Comparison of ENCODE assay signal across 1 cellular context in genomic region chr20:62230276-62230675, GRCh38.
TF ChIP-seq lines count a peak whose summit lies in the region.

No MANE protein-coding gene starts in this region.

TF ChIP-seq in H1, 55 proteins besides CTCF, POLR2A, EP300 and RAD21 (continued from another document):
- TF ChIP-seq USF2 (IDR thresholded peaks at IDR 0.05; ENCODE audit: low read length) (no peak), BACH1 (IDR thresholded peaks at IDR 0.05; ENCODE audit: low read length) (no peak), ATF3 (IDR thresholded peaks at IDR 0.05; ENCODE audit: insufficient read depth, low read depth, low read length) (no peak), TAF7 (optimal IDR thresholded peaks at IDR 0.05; ENCODE audit: borderline replicate concordance, low read depth, low read length) (no peak), E2F6 (IDR thresholded peaks at IDR 0.05) (no peak)
